ENCODE assay signal across 26 cellular contexts in genomic region chr4:83643036-83643435, GRCh38.
"Had no signal": no experiment of that assay in that cellular context is flagged by ENCODE, and none has a peak within 500 bp of the region (broad histone marks: within the 10 kb centered on the region; RNA-seq: fewer than 3 reads in every experiment).

No MANE protein-coding gene starts in this region.

- H3K9me3 ChIP-seq: stomach, suprapubic skin, testis, thoracic aorta, thyroid gland, tibial artery, tibial nerve, transverse colon, upper lobe of left lung, upper lobe of right lung, uterus had no signal

- H3K27ac ChIP-seq: stomach, suprapubic skin, testis, thoracic aorta, thyroid gland, tibial artery, tibial nerve, transverse colon, upper lobe of left lung, upper lobe of right lung, uterus had no signal

- DNase-seq: stimulated activated CD4-positive, alpha-beta T cell treated with anti-CD3 and anti-CD28 coated beads, Interleukin-2, amount 100 ng/mL, for 48 hours; stimulated activated CD4-positive, alpha-beta T cell treated with anti-CD3 and anti-CD28 coated beads, Interleukin-4, amount 100 ng/mL, for 1 hour; stimulated activated CD4-positive, alpha-beta T cell treated with anti-CD3 and anti-CD28 coated beads, Interleukin-4, amount 100 ng/mL, for 24 hours; stimulated activated CD4-positive, alpha-beta T cell treated with anti-CD3 and anti-CD28 coated beads, Interleukin-4, amount 100 ng/mL, for 4 hours; stimulated activated CD8-positive, alpha-beta memory T cell treated with anti-CD3 and anti-CD28 coated beads, Interleukin-4, amount 100 ng/mL, for 48 hours; stimulated activated naive B cell treated with anti-CD40 and anti-IgM and Interleukin-4, amounts not matched to agents 10 μg/mL and 1 μg/mL and 100 μg/mL, for 72 hours; stimulated activated naive CD4-positive, alpha-beta T cell; stimulated activated naive CD4-positive, alpha-beta T cell treated with Interleukin-2 at 50 U/mL for 16 hours; stimulated activated naive CD8-positive, alpha-beta T cell treated with anti-CD3 and anti-CD28 coated beads, Interleukin-15, amount 100 ng/mL, for 72 hours; stimulated activated naive CD8-positive, alpha-beta T cell treated with anti-CD3 and anti-CD28 coated beads, Interleukin-15, Interleukin-2, amounts not matched to agents 100 U/mL and 50 U/mL, for 24 hours; stomach; substantia nigra; testis; thyroid gland; tibial artery; transverse colon; trophoblast cell; upper lobe of left lung; upper lobe of right lung; uterus had no signal

- ATAC-seq: stimulated activated effector memory CD8-positive, alpha-beta T cell treated with anti-CD3 and anti-CD28 coated beads, Interleukin-12 subunit alpha, Interleukin-12 subunit beta, amount 100 ng/mL, for 72 hours; stimulated activated memory B cell treated with anti-CD40 and anti-IgM and Interleukin-4, amounts not matched to agents 10 μg/mL and 1 μg/mL and 100 μg/mL, for 72 hours; stimulated activated naive B cell treated with anti-CD40 and anti-IgM and Interleukin-4, amounts not matched to agents 10 μg/mL and 1 μg/mL and 100 μg/mL, for 72 hours; stimulated activated naive CD8-positive, alpha-beta T cell treated with anti-CD3 and anti-CD28 coated beads, Interleukin-15, amount 100 ng/mL, for 72 hours; stimulated activated naive CD8-positive, alpha-beta T cell treated with anti-CD3 and anti-CD28 coated beads, Interleukin-15, Interleukin-2, amounts not matched to agents 100 U/mL and 50 U/mL, for 24 hours; upper lobe of right lung had no signal

- H3K4me1 ChIP-seq: testis, tibial artery, tibial nerve, upper lobe of right lung, uterus had no signal

- H3K36me3 ChIP-seq: stomach, suprapubic skin, thoracic aorta, thyroid gland, tibial artery, tibial nerve, transverse colon, upper lobe of left lung, upper lobe of right lung, uterus had no signal

- H3K4me3 ChIP-seq: stomach, suprapubic skin, testis, thoracic aorta, thyroid gland, tibial artery, tibial nerve, transverse colon, upper lobe of left lung, upper lobe of right lung, uterus had no signal

- FAIRE-seq: urothelium cell line had no signal

- H3K27me3 ChIP-seq: testis, thyroid gland, upper lobe of left lung, uterus had no signal
